ENCODE assay signal across 8 cellular contexts in the genomic region with DNA sequence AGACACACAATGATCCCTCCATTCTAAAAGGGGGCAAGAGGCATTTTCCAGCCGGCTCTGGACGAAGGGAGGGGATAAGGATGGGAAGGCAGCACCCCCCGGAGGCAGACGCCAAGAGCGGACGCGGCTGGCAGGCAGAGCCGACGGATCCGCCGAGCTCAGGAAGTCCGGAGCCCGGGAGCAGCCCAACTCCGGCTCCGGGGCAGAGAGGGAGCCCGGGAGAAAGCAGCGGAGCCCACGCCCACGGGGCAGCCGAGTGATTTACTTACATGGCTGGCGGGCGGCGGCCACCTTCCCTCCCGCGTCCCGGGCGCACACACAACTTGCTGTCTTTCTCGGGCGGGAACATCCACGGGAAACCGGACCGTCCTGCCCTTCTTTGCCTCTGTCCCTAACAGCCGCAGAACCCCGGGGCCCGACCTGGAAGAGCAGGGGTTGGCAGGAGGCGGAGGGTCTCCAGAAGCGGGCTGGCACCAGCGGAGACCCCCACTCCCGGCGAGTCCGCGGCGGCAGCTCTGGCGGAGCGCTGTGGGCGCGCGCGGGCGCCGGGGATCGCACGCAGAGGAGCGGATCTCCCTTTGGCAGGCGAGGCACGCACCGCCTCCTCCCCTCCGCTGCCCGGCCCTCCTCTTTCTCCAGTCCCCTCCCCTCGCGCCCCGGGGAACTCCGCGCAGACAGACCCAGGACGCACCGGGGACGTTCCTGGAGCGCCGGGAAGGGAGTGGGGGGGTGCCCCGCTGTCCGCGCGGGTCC. TPM values are rescaled to one million over a fixed set of nuclear protein-coding genes. Genes with fewer than 3 reads are reported as not detected.
A peak's percentile ranks its signal among the peaks of the same experiment; 100 is the strongest.
DNase-seq lines count a peak whose midpoint lies in the region; ATAC-seq and TF ChIP-seq lines count a peak whose summit lies in the region.

A gene (minus strand): TSS at position 580 of the 753 bp plus-strand sequence.

- TF ChIP-seq EP300 in SK-N-SH (IDR thresholded peaks at IDR 0.05; ENCODE audit: borderline replicate concordance in 1 of 2, low read depth in 1 of 2, low read length in 1 of 2) = 0 out of 4 replicates have a peak, but pooled peaks of 1 of the 2 experiments have one; percentile 7

- DNase-seq in Karpas-422 = peak; percentile 58
- DNase-seq in SK-N-SH = peak; percentile 88
- peak; percentile 74 to 86 (median 82) for DNase-seq in adrenal gland
- peak; percentile 93 for DNase-seq in cardiac septum (ENCODE audit: low spot score)
- DNase-seq in upper lobe of right lung = peak; percentile 90

- intact Hi-C loops in adrenal gland (cut with DNase I) (loop anchor here (10.0 kb wide), 2 partner anchors 188 to 328 kb away; no protein-coding TSS in a partner anchor), cardiac septum (cut with DNase I) (loop anchor here (2.0 to 5.0 kb wide), 5 partner anchors 85 to 455 kb away; no protein-coding TSS in a partner anchor), upper lobe of right lung (cut with DNase I) (loop anchor here (10.0 kb wide), 1 partner anchor 188 kb away; no protein-coding TSS in a partner anchor)

- H3K79me2 ChIP-seq in DOHH2 (ENCODE audit: control insufficient read depth, low read length) (peaks cover 50% of the 10 kb centered on the region), Karpas-422 (ENCODE audit: low read length) (no peaks in the 10 kb centered on the region), SK-N-SH (ENCODE audit: insufficient read depth) (no peaks in the 10 kb centered on the region; the same call in 1 of the 2 replicates), parathyroid adenoma (no peaks in the 10 kb centered on the region)

- H3K27ac ChIP-seq in DOHH2 (ENCODE audit: low read depth, low read length) (peak within 1 kb of the TSS; percentile 42), Karpas-422 (ENCODE audit: low read length) (no peak within 1 kb of the TSS), SK-N-SH (ENCODE audit: low read depth in 2 of 2, low read length in 1 of 2) (peak within 1 kb of the TSS; percentile 34 to 62), adrenal gland (peak within 1 kb of the TSS; percentile 16 to 93 (median 82)), parathyroid adenoma (peak within 1 kb of the TSS; percentile 33), upper lobe of right lung (peak within 1 kb of the TSS; percentile 87)

- CTCF ChIA-PET in SK-N-SH (lab: Yijun Ruan, JAX) = interaction anchor here (0.6 to 6.2 kb wide), 7 partner anchors 10 to 552 kb away, joined by 3 to 44 read pairs (median 4); no protein-coding TSS in a partner anchor

- WGBS in SK-N-SH (ENCODE audit: low lambda C conversion rate) = 0% methylated on average over 4 of the region's 73 CpGs
- WGBS in adrenal gland, 4 donors = 0 to 1% (median 0%) methylated on average over 27 to 72 of the region's 73 CpGs

- peak in 1 of 2 donors; percentile 71 for TF ChIP-seq POLR2A in adrenal gland (IDR thresholded peaks at IDR 0.05)

- H3K4me2 ChIP-seq in DOHH2 (ENCODE audit: low read length) (peak within 1 kb of the TSS; percentile 61), Karpas-422 (ENCODE audit: low read depth, low read length, poor library complexity, severe bottlenecking) (peak within 1 kb of the TSS; percentile 91), SK-N-SH (peak within 1 kb of the TSS; percentile 94), parathyroid adenoma (ENCODE audit: low read length) (peak within 1 kb of the TSS; percentile 77)

- H3K4me1 ChIP-seq in DOHH2 (ENCODE audit: control insufficient read depth, low read length) (peaks cover 45% of the 10 kb centered on the region), Karpas-422 (ENCODE audit: low read length) (peaks cover 15% of the 10 kb centered on the region), SK-N-SH (ENCODE audit: control insufficient read depth in 1 of 2, insufficient read depth in 2 of 2, low read depth in 1 of 2, low read length in 1 of 2) (peaks cover 5 to 14% of the 10 kb centered on the region in 2 experiments; a peak in 3 of 4 replicates), adrenal gland (replicated peaks in 1 of 2) (no peaks in the 10 kb centered on the region), parathyroid adenoma (no peaks in the 10 kb centered on the region), upper lobe of right lung (peaks cover 8% of the 10 kb centered on the region)

- H2AFZ ChIP-seq in Karpas-422 (ENCODE audit: low read length) = peak within 1 kb of the TSS; percentile 97
- H2AFZ ChIP-seq in SK-N-SH (ENCODE audit: low read depth) = peak within 1 kb of the TSS; percentile 98
- peak within 1 kb of the TSS; percentile 81 for H2AFZ ChIP-seq in parathyroid adenoma

- peak; percentile 58 for TF ChIP-seq RAD21 in SK-N-SH (IDR thresholded peaks at IDR 0.05; ENCODE audit: low read length)

- no peaks in the 10 kb centered on the region for H4K20me1 ChIP-seq in DOHH2 (ENCODE audit: control insufficient read depth, insufficient read depth, low read depth, low read length)
- no peaks in the 10 kb centered on the region for H4K20me1 ChIP-seq in Karpas-422 (ENCODE audit: insufficient read depth, low read depth, low read length)
- H4K20me1 ChIP-seq in SK-N-SH (ENCODE audit: insufficient read depth) = no peaks in the 10 kb centered on the region

- H3K36me3 ChIP-seq in DOHH2 (ENCODE audit: control insufficient read depth, low read length) = peaks cover 24% of the 10 kb centered on the region
- no peaks in the 10 kb centered on the region for H3K36me3 ChIP-seq in Karpas-422 (ENCODE audit: insufficient read depth, low read length)
- no peaks in the 10 kb centered on the region for H3K36me3 ChIP-seq in SK-N-SH (replicated peaks in 1 of 2; ENCODE audit: control insufficient read depth in 1 of 2, insufficient read depth in 2 of 2, low read length in 1 of 2)
- no peaks in the 10 kb centered on the region for H3K36me3 ChIP-seq in adrenal gland (replicated peaks in 1 of 2)
- no peaks in the 10 kb centered on the region for H3K36me3 ChIP-seq in parathyroid adenoma (ENCODE audit: control insufficient read depth, insufficient read depth, low read length)
- H3K36me3 ChIP-seq in upper lobe of right lung = no peaks in the 10 kb centered on the region

- H3K9me3 ChIP-seq in DOHH2 (ENCODE audit: control insufficient read depth, insufficient read depth, low read length) (no peaks in the 10 kb centered on the region), Karpas-422 (ENCODE audit: low read length) (no peaks in the 10 kb centered on the region), SK-N-SH (no peaks in the 10 kb centered on the region), adrenal gland (replicated peaks in 1 of 3) (no peaks in the 10 kb centered on the region), parathyroid adenoma (ENCODE audit: control insufficient read depth, low read length) (no peaks in the 10 kb centered on the region), upper lobe of right lung (no peaks in the 10 kb centered on the region)

- peak; percentile 75 for TF ChIP-seq CTCF in DOHH2 (IDR thresholded peaks at IDR 0.05; ENCODE audit: low read depth, low read length, poor library complexity, severe bottlenecking)
- peak; percentile 66 for TF ChIP-seq CTCF in SK-N-SH (IDR thresholded peaks at IDR 0.05)
- TF ChIP-seq CTCF in adrenal gland (IDR thresholded peaks at IDR 0.05) = peak in 3 of 6 experiments; percentile 3 to 32 (median 27)
- TF ChIP-seq CTCF in parathyroid adenoma (IDR thresholded peaks at IDR 0.05) = peak; percentile 9
- TF ChIP-seq CTCF in upper lobe of right lung (IDR thresholded peaks at IDR 0.05) = peak; percentile 45

- POLR2A ChIA-PET in SK-N-SH (lab: Yijun Ruan, JAX) = interaction anchor here (0.6 kb wide), 1 partner anchor 67 kb away, joined by 3 read pairs; no protein-coding TSS in a partner anchor

- H3F3A ChIP-seq in DOHH2 (ENCODE audit: control insufficient read depth, insufficient read depth) = peaks cover 12% of the 10 kb centered on the region
- H3F3A ChIP-seq in SK-N-SH (replicated peaks; ENCODE audit: insufficient read depth) = no peaks in the 10 kb centered on the region

- H3K27me3 ChIP-seq in DOHH2 (ENCODE audit: control insufficient read depth, low read length) = no peaks in the 10 kb centered on the region
- H3K27me3 ChIP-seq in Karpas-422 (ENCODE audit: low read length) = peaks cover 3% of the 10 kb centered on the region; the same call in 1 of the 2 replicates
- H3K27me3 ChIP-seq in SK-N-SH (ENCODE audit: insufficient read depth) = no peaks in the 10 kb centered on the region
- H3K27me3 ChIP-seq in adrenal gland = no peaks in the 10 kb centered on the region
- H3K27me3 ChIP-seq in parathyroid adenoma (ENCODE audit: control insufficient read depth, insufficient read depth, low read length) = no peaks in the 10 kb centered on the region
- no peaks in the 10 kb centered on the region for H3K27me3 ChIP-seq in upper lobe of right lung

- ATAC-seq in GM21786 (IDR thresholded peaks at IDR 0.05; ENCODE audit: unreplicated experiment) (peak; percentile 89), upper lobe of right lung (peak; percentile 96)

- no peaks in the 10 kb centered on the region for H3K9me2 ChIP-seq in DOHH2 (replicated peaks; ENCODE audit: control insufficient read depth, low read length)
- no peaks in the 10 kb centered on the region for H3K9me2 ChIP-seq in Karpas-422 (replicated peaks; ENCODE audit: insufficient read depth, low read length)
- H3K9me2 ChIP-seq in SK-N-SH = no peaks in the 10 kb centered on the region

- H3K9ac ChIP-seq in Karpas-422 (ENCODE audit: low read length) = peak within 1 kb of the TSS; percentile 54
- peak within 1 kb of the TSS; percentile 73 for H3K9ac ChIP-seq in SK-N-SH
- H3K9ac ChIP-seq in parathyroid adenoma = no peak within 1 kb of the TSS

- peak within 1 kb of the TSS; percentile 87 for H3K4me3 ChIP-seq in DOHH2 (ENCODE audit: low read length)
- H3K4me3 ChIP-seq in Karpas-422 (ENCODE audit: low read length) = peak within 1 kb of the TSS; percentile 76
- peak within 1 kb of the TSS; percentile 86 to 96 for H3K4me3 ChIP-seq in SK-N-SH (ENCODE audit: low read depth in 2 of 2, low read length in 1 of 2)
- H3K4me3 ChIP-seq in adrenal gland = peak within 1 kb of the TSS; percentile 71 to 99 (median 88)
- H3K4me3 ChIP-seq in parathyroid adenoma (ENCODE audit: low read depth, low read length) = peak within 1 kb of the TSS; percentile 79
- H3K4me3 ChIP-seq in upper lobe of right lung = peak within 1 kb of the TSS; percentile 89

TF ChIP-seq in SK-N-SH, 30 proteins besides CTCF, POLR2A, EP300 and RAD21 (continues in another document):
- peak; percentile 15 for TF ChIP-seq YY1 (IDR thresholded peaks at IDR 0.05; ENCODE audit: low read depth)
- TF ChIP-seq GATA2 (CRISPR knock-in tag; IDR thresholded peaks at IDR 0.05) = no peak

RNA-seq across cellular contexts. Expression of the gene that starts here (rescaled TPM):
- total RNA-seq in Karpas-422 (2014; rRNA removed; shearing (Covaris generic); ENCODE audit: low replicate concordance) = not detected in 2 replicates
- polyA plus RNA-seq in SK-N-SH (2012; rRNA removed) (22.2 and 25.7 TPM in 2 replicates), adrenal gland (10 to 100 TPM; 28.9 to 51.2 (median 41.4) TPM)
- 27.0 and 29.2 TPM in 2 replicates for polyA plus RNA-seq in SK-N-SH (2012; cell fraction: cytosol; rRNA removed)
- polyA plus RNA-seq in SK-N-SH (2012; cell fraction: nucleus; rRNA removed) = 9.1 and 9.9 TPM in 2 replicates
- total RNA-seq in adrenal gland (100 to 1,000 TPM in 1 of 8 donors, 10 to 100 TPM in 7; 28.9 to 113 (median 55.7) TPM), cardiac septum (68.9 TPM), upper lobe of right lung (80.0 TPM)

Comparison
In these comparisons a context has a peak if more than half of its experiments do, and no peak if none do; other contexts are left out.
1. RNA of the gene that starts here (total RNA-seq): 80.0 TPM in upper lobe of right lung (single experiment), 68.9 TPM in cardiac septum (single experiment) and 28.9 to 113 TPM in adrenal gland; not detected in Karpas-422; every median in the first group is over 10 times any median in the second.
2. Peak in DNase-seq, H3K4me3 ChIP-seq, H3K9ac ChIP-seq and H3K4me2 ChIP-seq in Karpas-422; RNA of the gene not detected or under 1 TPM.
3. Peak in every context shown above with its lines, with median percentiles within 50 percentile points of each other: H3K4me2 ChIP-seq, H3K4me3 ChIP-seq, DNase-seq and H2AFZ ChIP-seq.